10 cellular contexts compared by ENCODE assay signal in genomic region chr12:3117144-3117581, GRCh38. TPM values are rescaled to one million over a fixed set of nuclear protein-coding genes. Genes with fewer than 3 reads are reported as not detected.
A peak's percentile ranks its signal among the peaks of the same experiment; 100 is the strongest.
DNase-seq lines count a peak whose midpoint lies in the region; ATAC-seq, FAIRE-seq and TF ChIP-seq lines count a peak whose summit lies in the region.
"Had no signal": no experiment of that assay in that cellular context is flagged by ENCODE, and none has a peak within 500 bp of the region (broad histone marks: within the 10 kb centered on the region; RNA-seq: fewer than 3 reads in every experiment).

No MANE protein-coding gene starts in this region.

- H3K9me3 Mint-ChIP-seq in astrocyte (ENCODE audit: unreplicated experiment) (no peaks in the 10 kb centered on the region), glutamatergic neuron (ENCODE audit: unreplicated experiment) (no peaks in the 10 kb centered on the region)
- no peaks in the 10 kb centered on the region for H3K9me3 Mint-ChIP-seq in activated naive CD4-positive, alpha-beta T cell treated with anti-CD3 and anti-CD28 coated beads, Interleukin-2, amount 50 U/mL, for 72 hours
- H3K9me3 Mint-ChIP-seq in activated T-helper 17 cell treated with anti-CD3 and anti-CD28 coated beads, Interleukin-2, amount 50 U/mL, for 72 hours: no peaks in the 10 kb centered on the region
- H3K9me3 Mint-ChIP-seq: T-helper 1 cell treated with Interleukin-12 subunit alpha and Interleukin-12 subunit beta and Interleukin-4 antibody, amounts not matched to agents 30 μg/mL and 1 μg/mL, for 36 hours had no signal

- no peaks in the 10 kb centered on the region for H3K9me3 ChIP-seq in HEK293 (ENCODE audit: control insufficient read depth, insufficient read depth, low read depth, low read length)
- H3K9me3 ChIP-seq in astrocyte (ENCODE audit: insufficient read depth, low read depth, low read length): no peaks in the 10 kb centered on the region
- no peaks in the 10 kb centered on the region for H3K9me3 ChIP-seq in skeletal muscle tissue (ENCODE audit: control insufficient read depth in 3 of 3, low read length in 3 of 3)

- CTCF ChIA-PET in HEK293 (lab: Yijun Ruan, JAX): interaction anchor here (1.1 to 1.5 kb wide), 3 partner anchors 44 to 183 kb away, joined by 4 to 7 read pairs (median 4); no protein-coding TSS in a partner anchor

- H3K79me2 ChIP-seq in astrocyte (ENCODE audit: insufficient read depth, low read length): peaks cover 20% of the 10 kb centered on the region

- no peaks in the 10 kb centered on the region for H3K36me3 Mint-ChIP-seq in astrocyte (ENCODE audit: low read depth, unreplicated experiment)
- peaks cover 5% of the 10 kb centered on the region for H3K36me3 Mint-ChIP-seq in glutamatergic neuron (ENCODE audit: unreplicated experiment)
- no peaks in the 10 kb centered on the region for H3K36me3 Mint-ChIP-seq in activated naive CD4-positive, alpha-beta T cell treated with anti-CD3 and anti-CD28 coated beads, Interleukin-2, amount 50 U/mL, for 72 hours
- no peaks in the 10 kb centered on the region for H3K36me3 Mint-ChIP-seq in activated T-helper 17 cell treated with anti-CD3 and anti-CD28 coated beads, Interleukin-2, amount 50 U/mL, for 72 hours (ENCODE audit: low read depth)

- H3K27ac Mint-ChIP-seq in astrocyte (ENCODE audit: unreplicated experiment) (no peak overlapping the region), glutamatergic neuron (ENCODE audit: unreplicated experiment) (peak overlapping the region; percentile 65)
- no peak overlapping the region for H3K27ac Mint-ChIP-seq in activated naive CD4-positive, alpha-beta T cell treated with anti-CD3 and anti-CD28 coated beads, Interleukin-2, amount 50 U/mL, for 72 hours
- H3K27ac Mint-ChIP-seq in activated T-helper 17 cell treated with anti-CD3 and anti-CD28 coated beads, Interleukin-2, amount 50 U/mL, for 72 hours: no peak overlapping the region
- H3K27ac Mint-ChIP-seq: T-helper 1 cell treated with Interleukin-12 subunit alpha and Interleukin-12 subunit beta and Interleukin-4 antibody, amounts not matched to agents 30 μg/mL and 1 μg/mL, for 36 hours had no signal

- POLR2A ChIA-PET in HEK293 (lab: Yijun Ruan, JAX): no interaction called here

- TF ChIP-seq CTCF in HEK293 (tag by site-specific recombination; IDR thresholded peaks at IDR 0.05) (no peak), astrocyte (IDR thresholded peaks at IDR 0.05; ENCODE audit: insufficient read depth, low read depth, low read length) (no peak), glutamatergic neuron (IDR thresholded peaks at IDR 0.05; ENCODE audit: partially characterized antibody, unreplicated experiment) (no peak)

- no peak overlapping the region for H3K27ac ChIP-seq in HEK293 (ENCODE audit: extremely low read depth, low read depth, low read length)
- peak overlapping the region; percentile 96 for H3K27ac ChIP-seq in astrocyte (ENCODE audit: low read depth, low read length)
- peak overlapping the region; percentile 25 for H3K27ac ChIP-seq in skeletal muscle tissue (ENCODE audit: low read depth, low read length)

- H3K4me3 ChIP-seq in HEK293 (ENCODE audit: low read depth, low read length) (no peak overlapping the region), astrocyte (ENCODE audit: insufficient read depth, low read depth, low read length) (peak overlapping the region; percentile 22), skeletal muscle tissue (ENCODE audit: low read length in 3 of 3) (no peak overlapping the region)

- H3K36me3 ChIP-seq in HEK293 (ENCODE audit: control insufficient read depth in 2 of 2, insufficient read depth in 1 of 2, low read length in 2 of 2) (no peaks in the 10 kb centered on the region; a peak in 1 of 3 replicates), astrocyte (ENCODE audit: insufficient read depth, low read length) (no peaks in the 10 kb centered on the region), skeletal muscle tissue (ENCODE audit: control insufficient read depth in 3 of 3, insufficient read depth in 3 of 3, low read length in 3 of 3) (peaks cover 0 to 4% (median 2%) of the 10 kb centered on the region in 3 donors)

- H2AFZ ChIP-seq in astrocyte (ENCODE audit: low read depth, low read length): peak overlapping the region; percentile 12

- no peak for ATAC-seq in activated naive CD4-positive, alpha-beta T cell treated with anti-CD3 and anti-CD28 coated beads, Interleukin-2, amount 50 U/mL, for 72 hours
- no peak for ATAC-seq in GM21723 (IDR thresholded peaks at IDR 0.05; ENCODE audit: unreplicated experiment)
- no peak for ATAC-seq in activated T-helper 17 cell treated with anti-CD3 and anti-CD28 coated beads, Interleukin-2, amount 50 U/mL, for 72 hours (replicated peaks)

- H3K4me1 ChIP-seq in HEK293 (ENCODE audit: control insufficient read depth, insufficient read depth, low read length) (peaks cover 3% of the 10 kb centered on the region; the same call in 1 of the 2 replicates), astrocyte (ENCODE audit: insufficient read depth, low read length) (peaks cover 53% of the 10 kb centered on the region), skeletal muscle tissue (ENCODE audit: control insufficient read depth in 3 of 3, insufficient read depth in 3 of 3, low read length in 3 of 3) (peaks cover 24 to 41% (median 34%) of the 10 kb centered on the region in 3 donors)

- H3K27me3 ChIP-seq in astrocyte (ENCODE audit: insufficient read depth, low read length) (no peaks in the 10 kb centered on the region), skeletal muscle tissue (ENCODE audit: control insufficient read depth in 3 of 3, insufficient read depth in 3 of 3, low read length in 3 of 3) (no peaks in the 10 kb centered on the region)

- H3K27me3 Mint-ChIP-seq in astrocyte (ENCODE audit: low read depth, unreplicated experiment) (peaks cover 3% of the 10 kb centered on the region), glutamatergic neuron (ENCODE audit: unreplicated experiment) (peaks cover 9% of the 10 kb centered on the region)
- H3K27me3 Mint-ChIP-seq in activated T-helper 17 cell treated with anti-CD3 and anti-CD28 coated beads, Interleukin-2, amount 50 U/mL, for 72 hours: peaks cover 21% of the 10 kb centered on the region

- H3K4me3 Mint-ChIP-seq in astrocyte (ENCODE audit: unreplicated experiment) (no peak overlapping the region), glutamatergic neuron (ENCODE audit: unreplicated experiment) (peak overlapping the region; percentile 27)
- no peak overlapping the region for H3K4me3 Mint-ChIP-seq in activated T-helper 17 cell treated with anti-CD3 and anti-CD28 coated beads, Interleukin-2, amount 50 U/mL, for 72 hours
- H3K4me3 Mint-ChIP-seq: T-helper 1 cell treated with Interleukin-12 subunit alpha and Interleukin-12 subunit beta and Interleukin-4 antibody, amounts not matched to agents 30 μg/mL and 1 μg/mL, for 36 hours had no signal

- H3K9ac ChIP-seq in astrocyte (ENCODE audit: low read length) (peak overlapping the region; percentile 84), skeletal muscle tissue (ENCODE audit: low read depth in 1 of 3, low read length in 3 of 3) (peak overlapping the region in 1 of 3 donors; percentile 8)

- H3K4me2 ChIP-seq in astrocyte (ENCODE audit: low read length): peak overlapping the region; percentile 79

- FAIRE-seq in astrocyte (lab: Jason Lieb, UNC): no peak

- H4K20me1 ChIP-seq in astrocyte (ENCODE audit: insufficient read depth, low read length): no peaks in the 10 kb centered on the region

- DNase-seq in astrocyte (ENCODE audit: low read depth) (peak; percentile 95), glutamatergic neuron (no peak), OCI-M1 (lab: John Stamatoyannopoulos, UW) (no peak)
- DNase-seq in activated naive CD4-positive, alpha-beta T cell treated with anti-CD3 and anti-CD28 coated beads, Interleukin-2, amount 50 U/mL, for 72 hours (ENCODE audit: low spot score in 2 of 2): no peak
- DNase-seq: NCI-H69 had no signal

- H3K4me1 Mint-ChIP-seq in astrocyte (ENCODE audit: low read depth, unreplicated experiment) (peaks cover 38% of the 10 kb centered on the region), glutamatergic neuron (ENCODE audit: low read depth, unreplicated experiment) (peaks cover 52% of the 10 kb centered on the region)
- no peaks in the 10 kb centered on the region for H3K4me1 Mint-ChIP-seq in activated T-helper 17 cell treated with anti-CD3 and anti-CD28 coated beads, Interleukin-2, amount 50 U/mL, for 72 hours

TF ChIP-seq in HEK293, 187 proteins besides CTCF, POLR2A, EP300 and RAD21:
- TF ChIP-seq ZNF311 (tag by site-specific recombination; IDR thresholded peaks at IDR 0.05; ENCODE audit: borderline replicate concordance): no peak
- TF ChIP-seq PRDM4 (tag by site-specific recombination; IDR thresholded peaks at IDR 0.05): 0 out of 2 replicates have a peak, but pooled peaks have one; percentile 26

RNA-seq across cellular contexts. Expression of gene TSPAN9, which starts 40.0 kb away (rescaled TPM):
- total RNA-seq in astrocyte (39.8 and 40.9 TPM in 2 replicates), glutamatergic neuron (ENCODE audit: unreplicated experiment) (142 TPM), skeletal muscle tissue (66.3 TPM)
- total RNA-seq in activated naive CD4-positive, alpha-beta T cell treated with anti-CD3 and anti-CD28 coated beads, Interleukin-2, amount 50 U/mL, for 72 hours: under 1 TPM; 0.50 to 0.97 TPM
- total RNA-seq in activated T-helper 17 cell treated with anti-CD3 and anti-CD28 coated beads, Interleukin-2, amount 50 U/mL, for 72 hours: 1 to 10 TPM in 1 of 2 donors, under 1 TPM in 1; 0.65 to 2.7 TPM

Comparison
In these comparisons a context has a peak if more than half of its experiments do, and no peak if none do; other contexts are left out.
1. RNA of gene TSPAN9, which starts 40.0 kb away (total RNA-seq): 142 TPM in glutamatergic neuron (single experiment), 66.3 TPM in skeletal muscle tissue (single experiment) and 39.8 to 40.9 TPM in astrocyte; 0.65 to 2.7 TPM in activated T-helper 17 cell treated with anti-CD3 and anti-CD28 coated beads, Interleukin-2, amount 50 U/mL, for 72 hours and 0.50 to 0.97 TPM in activated naive CD4-positive, alpha-beta T cell treated with anti-CD3 and anti-CD28 coated beads, Interleukin-2, amount 50 U/mL, for 72 hours; every median in the first group is over 10 times any median in the second.